8 cellular contexts compared by ENCODE assay signal in the genomic region with DNA sequence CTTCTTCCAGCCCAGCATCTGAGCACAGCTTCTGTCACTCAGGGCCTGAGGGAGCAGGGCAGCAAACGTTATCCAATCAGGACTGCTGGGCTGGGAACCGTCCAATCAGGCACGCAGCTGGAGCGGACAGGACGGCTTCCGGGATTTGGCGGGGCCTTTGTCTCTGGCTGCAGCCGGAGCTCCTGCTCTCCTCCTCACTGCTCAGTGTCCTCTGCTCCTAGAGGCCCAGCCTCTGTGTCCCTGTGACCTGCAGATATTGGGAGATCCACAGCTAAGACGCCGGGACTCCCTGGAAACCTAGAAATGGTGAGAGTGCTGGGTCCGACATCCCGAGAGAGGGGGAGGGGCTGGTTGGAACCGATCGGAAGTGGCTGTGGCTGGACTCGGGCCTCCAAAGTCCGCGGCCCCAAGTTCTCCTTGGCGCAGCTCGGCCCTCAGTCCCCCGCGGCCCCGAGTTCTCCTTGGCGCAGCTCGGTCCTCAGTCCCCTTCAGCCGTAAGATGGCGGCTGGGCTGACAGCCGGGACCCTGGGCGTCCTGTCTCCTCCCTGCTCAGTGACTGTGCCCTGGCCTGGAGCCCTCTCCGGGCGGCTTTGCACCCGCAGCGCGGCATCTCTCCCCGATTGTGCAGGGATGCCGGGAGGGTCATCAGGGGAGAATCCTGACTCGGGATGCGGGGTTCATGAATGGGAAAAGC. TPM values are rescaled to one million over a fixed set of nuclear protein-coding genes. Genes with fewer than 3 reads are reported as not detected.
DNase-seq lines count a peak whose midpoint lies in the region; TF ChIP-seq lines count a peak whose summit lies in the region.

TSS of gene ZNF107 (plus strand) at position 154 of the 695 bp plus-strand sequence. CDS start at position 304, 150 bp downstream.

- H3K36me3 Mint-ChIP-seq in H9 (ENCODE audit: insufficient read depth in 1 of 3, low read depth in 3 of 3), result peaks cover 14 to 38% (median 17%) of the 10 kb centered on the region in 3 experiments

- H3K4ac ChIP-seq in H9 (ENCODE audit: low read depth, low read length), result peak within 1 kb of the TSS; percentile 27; the same call in 1 of the 2 replicates

- no peaks in the 10 kb centered on the region for H3K9me3 ChIP-seq in H9 (ENCODE audit: control insufficient read depth, low read depth, low read length)
- no peaks in the 10 kb centered on the region for H3K9me3 ChIP-seq in MG63
- H3K9me3 ChIP-seq in neural cell (ENCODE audit: low read length), result no peaks in the 10 kb centered on the region
- no peaks in the 10 kb centered on the region for H3K9me3 ChIP-seq in stomach

- DNase-seq in ELR (ENCODE audit: low read depth) (peak; percentile 92), H9 (peak; percentile 81), MG63 (peak; percentile 95), SHP77 treated with DMSO at 0.1 percent for 48 hours (lab: John Stamatoyannopoulos, UW) (peak; percentile 95), fibroblast of villous mesenchyme (ENCODE audit: low read depth) (peak; percentile 95), stomach (peak; percentile 88)
- peak; percentile 94 for DNase-seq in activated effector memory CD4-positive, alpha-beta T cell treated with anti-CD3 and anti-CD28 coated beads, Interleukin-2, amount 50 U/mL, for 16 hours

- H2AK5ac ChIP-seq in H9 (ENCODE audit: insufficient read length, low read length), result no peak within 1 kb of the TSS

- H3K79me2 ChIP-seq in H9 (ENCODE audit: insufficient read depth, low read length), result peaks cover 13% of the 10 kb centered on the region; the same call in 1 of the 2 replicates
- H3K79me2 ChIP-seq in neural cell (replicated peaks; ENCODE audit: insufficient read depth, low read length), result peaks cover 26% of the 10 kb centered on the region

- H3K27me3 Mint-ChIP-seq in H9 (ENCODE audit: low read depth), result no peaks in the 10 kb centered on the region; the same call in 1 of the 2 replicates

- no CpG with 5 or more reads among the region's 37 CpGs for WGBS in H9 (ENCODE audit: extremely low coverage, insufficient read length, low lambda C conversion rate)
- WGBS in stomach, 5 donors, result 0% methylated on average over 23 to 37 of the region's 37 CpGs

- peak within 1 kb of the TSS; percentile 96 for H3K14ac ChIP-seq in H9 (ENCODE audit: insufficient read depth, low read length)

- H3K27me3 ChIP-seq in H9 (ENCODE audit: insufficient read depth, low read length), result no peaks in the 10 kb centered on the region
- H3K27me3 ChIP-seq in MG63, result no peaks in the 10 kb centered on the region
- no peaks in the 10 kb centered on the region for H3K27me3 ChIP-seq in neural cell (ENCODE audit: insufficient read depth, low read depth, low read length)
- no peaks in the 10 kb centered on the region for H3K27me3 ChIP-seq in stomach

- H2AFZ ChIP-seq in H9 (ENCODE audit: low read length), result peak within 1 kb of the TSS; percentile 6
- H2AFZ ChIP-seq in neural cell (ENCODE audit: low read depth, low read length), result peak within 1 kb of the TSS; percentile 92

- H3K4me3 ChIP-seq in MG63 (peak within 1 kb of the TSS; percentile 73), fibroblast of villous mesenchyme (ENCODE audit: low read depth, low read length) (peak within 1 kb of the TSS; percentile 89), neural cell (ENCODE audit: low read length) (peak within 1 kb of the TSS; percentile 90), stomach (peak within 1 kb of the TSS; percentile 74 to 88 (median 82))

- H3K9me3 Mint-ChIP-seq in H9, result peaks cover 19 to 43% of the 10 kb centered on the region in 2 experiments

- H3K4me2 ChIP-seq in H9 (ENCODE audit: insufficient read depth, insufficient read length, low read length) (peak within 1 kb of the TSS; percentile 68), neural cell (ENCODE audit: low read length) (peak within 1 kb of the TSS; percentile 59)

- TF ChIP-seq CTCF in H9 (conservative IDR thresholded peaks at IDR 0.05), result no peak
- no peak for TF ChIP-seq CTCF in fibroblast of villous mesenchyme (IDR thresholded peaks at IDR 0.05; ENCODE audit: insufficient read depth, low read depth, low read length)
- TF ChIP-seq CTCF in neural cell (IDR thresholded peaks at IDR 0.05; ENCODE audit: poor library complexity, severe bottlenecking), result no peak
- no peak for TF ChIP-seq CTCF in stomach (IDR thresholded peaks at IDR 0.05)

- intact Hi-C loops in stomach (cut with DNase I; ENCODE audit: low total_unique reads), result no loop called here

- no peak within 1 kb of the TSS for H2BK120ac ChIP-seq in H9 (ENCODE audit: low read depth, low read length, poor library complexity, severe bottlenecking)

- no peak within 1 kb of the TSS for H4K91ac ChIP-seq in H9 (ENCODE audit: insufficient read length, low read depth, low read length)

- H3K27ac ChIP-seq in H9 (ENCODE audit: insufficient read length, low read depth, low read length) (peak within 1 kb of the TSS; percentile 85), neural cell (ENCODE audit: low read length) (peak within 1 kb of the TSS; percentile 79), stomach (peak within 1 kb of the TSS; percentile 69 to 87 (median 80))

- H3K4me3 Mint-ChIP-seq in H9, result peak within 1 kb of the TSS; percentile 95 to 96

- H3K36me3 ChIP-seq in MG63 (peaks cover 8% of the 10 kb centered on the region; the same call in 1 of the 2 replicates), neural cell (ENCODE audit: insufficient read depth, low read length) (no peaks in the 10 kb centered on the region), stomach (peaks cover 0 to 19% (median 13%) of the 10 kb centered on the region in 4 donors)

- no peak within 1 kb of the TSS for H3T11ph ChIP-seq in H9 (ENCODE audit: low read length)

- peak within 1 kb of the TSS; percentile 95 to 98 (median 97) for H3K27ac Mint-ChIP-seq in H9

- no peaks in the 10 kb centered on the region for H3K79me1 ChIP-seq in H9 (ENCODE audit: insufficient read depth, low read depth, low read length, poor library complexity, severe bottlenecking)

- H3K4me1 ChIP-seq in H9 (ENCODE audit: insufficient read depth, low read length) (no peaks in the 10 kb centered on the region; the same call in 1 of the 2 replicates), stomach (peaks cover 0 to 29% (median 22%) of the 10 kb centered on the region in 4 donors)

- no peak for TF ChIP-seq RAD21 in neural cell (conservative IDR thresholded peaks at IDR 0.05)

- no peaks in the 10 kb centered on the region for H4K20me1 ChIP-seq in H9 (ENCODE audit: control insufficient read depth, insufficient read depth, insufficient read length)
- no peaks in the 10 kb centered on the region for H4K20me1 ChIP-seq in neural cell (ENCODE audit: insufficient read depth)

- H2BK15ac ChIP-seq in H9 (ENCODE audit: low read depth, low read length), result no peak within 1 kb of the TSS

- TF ChIP-seq EP300 in neural cell (conservative IDR thresholded peaks at IDR 0.05; ENCODE audit: poor library complexity, severe bottlenecking), result peak; percentile 31
- no peak for TF ChIP-seq EP300 in stomach (IDR thresholded peaks at IDR 0.05)

- H4K8ac ChIP-seq in H9 (replicated peaks; ENCODE audit: insufficient read length, low read depth, low read length), result no peak within 1 kb of the TSS

- H3F3A ChIP-seq in neural cell (ENCODE audit: insufficient read depth, low read length, poor library complexity, severe bottlenecking), result no peaks in the 10 kb centered on the region

- no peaks in the 10 kb centered on the region for H3K23me2 ChIP-seq in H9 (ENCODE audit: insufficient read length, low read depth, low read length, poor library complexity, severe bottlenecking)

- peak within 1 kb of the TSS; percentile 95 for H3K18ac ChIP-seq in H9 (ENCODE audit: insufficient read length, low read depth, low read length)

- H2BK5ac ChIP-seq in H9 (ENCODE audit: insufficient read length, low read length), result no peak within 1 kb of the TSS

- H4K5ac ChIP-seq in H9 (ENCODE audit: insufficient read length, low read depth, low read length), result peak within 1 kb of the TSS; percentile 90

- TF ChIP-seq POLR2A in stomach (IDR thresholded peaks at IDR 0.05), result no peak

- no peak within 1 kb of the TSS for H3K56ac ChIP-seq in H9 (ENCODE audit: insufficient read length, low read depth, low read length)

- H2BK20ac ChIP-seq in H9 (ENCODE audit: low read depth, low read length, poor library complexity, severe bottlenecking), result no peak within 1 kb of the TSS

- H3K9me2 ChIP-seq in neural cell (ENCODE audit: insufficient read depth, low read length), result no peaks in the 10 kb centered on the region

- H3K23ac ChIP-seq in H9 (ENCODE audit: insufficient read length, low read depth, low read length), result no peak within 1 kb of the TSS

- H2BK12ac ChIP-seq in H9 (ENCODE audit: insufficient read length, low read depth, low read length), result no peak within 1 kb of the TSS

- H3K4me1 Mint-ChIP-seq in H9, result peaks cover 13 to 24% of the 10 kb centered on the region in 2 experiments

- H3K9ac ChIP-seq in H9 (ENCODE audit: extremely low read depth, insufficient read length, low read length) (peak within 1 kb of the TSS; percentile 95), neural cell (ENCODE audit: low read length) (peak within 1 kb of the TSS; percentile 87)

TF ChIP-seq in neural cell, 6 proteins besides CTCF, POLR2A, EP300 and RAD21 (continues in another document):
- no peak for TF ChIP-seq SMC3 (conservative IDR thresholded peaks at IDR 0.05; ENCODE audit: poor library complexity)
- peak; percentile 87 for TF ChIP-seq MXI1 (conservative IDR thresholded peaks at IDR 0.05; ENCODE audit: poor library complexity, severe bottlenecking)
- TF ChIP-seq POLR2AphosphoS5 (IDR thresholded peaks at IDR 0.05), result peak; percentile 79

RNA-seq across cellular contexts. Expression of gene ZNF107, which starts in this region (rescaled TPM):
- 23.3 and 24.7 TPM in 2 replicates for total RNA-seq in H9 (2021)
- 0.92 and 2.6 TPM in 2 replicates for total RNA-seq in MG63 (2014; rRNA removed; shearing (Covaris generic); ENCODE audit: low replicate concordance)
- 2.3 and 3.9 TPM in 2 replicates for total RNA-seq in fibroblast of villous mesenchyme
- 7.9 and 8.0 TPM in 2 replicates for polyA plus RNA-seq in neural cell
- polyA minus RNA-seq in neural cell, result 28.0 and 30.9 TPM in 2 replicates
- total RNA-seq in stomach, result 1 to 10 TPM; 3.2 to 9.2 (median 5.1) TPM
- polyA plus RNA-seq in stomach, result 1 to 10 TPM in 2 of 3 donors, under 1 TPM in 1; 0.92 to 1.9 (median 1.2) TPM

Comparison
In these comparisons a context has a peak if more than half of its experiments do, and no peak if none do; other contexts are left out.
1. Peak in every context shown above with its lines: DNase-seq, H3K4me3 ChIP-seq and H3K27ac ChIP-seq.